31 cellular contexts compared by ENCODE assay signal in the genomic region with DNA sequence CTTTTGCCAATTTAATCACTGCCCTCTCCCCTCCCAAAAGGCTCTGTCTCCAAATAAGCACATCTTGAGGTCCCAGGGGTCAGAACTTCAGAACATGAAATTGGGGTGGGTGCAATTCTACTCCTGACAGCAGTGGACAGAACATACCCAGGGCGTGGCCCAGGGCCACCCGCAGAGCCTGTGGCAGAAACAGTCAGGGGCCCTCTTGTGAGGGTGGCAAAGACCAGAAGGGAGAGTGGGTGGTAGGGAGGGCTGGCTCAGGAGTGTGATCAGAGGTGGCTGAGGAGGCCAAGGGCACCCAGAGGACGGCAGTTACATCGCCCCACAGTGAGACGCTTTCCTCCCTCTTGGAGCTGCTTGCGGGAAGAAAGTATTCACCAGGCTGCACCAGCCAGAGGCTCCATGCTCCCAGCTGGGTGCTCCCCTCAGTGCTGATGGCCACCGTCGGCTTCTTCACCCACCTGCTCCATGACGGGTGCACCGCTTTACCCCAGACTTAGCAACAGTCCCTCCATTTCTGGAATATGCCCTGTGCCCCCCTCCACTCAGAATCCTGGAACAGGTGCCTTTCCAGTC.
"Had no signal": no experiment of that assay in that cellular context is flagged by ENCODE, and none has a peak within 500 bp of the region (broad histone marks: within the 10 kb centered on the region; RNA-seq: fewer than 3 reads in every experiment).

No MANE protein-coding gene starts in this region.

- H3K27ac ChIP-seq: ovary, parathyroid adenoma, psoas muscle, skin epidermis, spleen, suprapubic skin, testis, tibial artery, transverse colon, upper lobe of right lung, uterus had no signal

- H3K9me3 ChIP-seq: ovary, psoas muscle, spleen, suprapubic skin, testis, tibial artery, transverse colon, upper lobe of right lung, uterus had no signal

- H3K4me1 Mint-ChIP-seq: nephron progenitor cell; neural crest cell; stimulated activated naive CD8-positive, alpha-beta T cell treated with anti-CD3 and anti-CD28 coated beads, Interleukin-15, amount 100 ng/mL, for 72 hours had no signal

- H3K9ac ChIP-seq: parathyroid adenoma had no signal

- H3K27ac Mint-ChIP-seq: naive thymus-derived CD8-positive, alpha-beta T cell; natural killer cell treated with Interleukin-12 subunit alpha and Interleukin-12 subunit beta and Interleukin-15 and Interleukin-18, amount 100 ng/mL, for 72 hours; nephron progenitor cell; progenitor cell of endocrine pancreas; stimulated activated memory B cell treated with anti-CD40 and anti-IgM and Interleukin-4, amounts not matched to agents 10 μg/mL and 1 μg/mL and 100 μg/mL, for 72 hours; stimulated activated naive CD8-positive, alpha-beta T cell treated with anti-CD3 and anti-CD28 coated beads, Interleukin-15, amount 100 ng/mL, for 72 hours; type B pancreatic cell had no signal

- H3K79me2 ChIP-seq: parathyroid adenoma had no signal

- H3K9me3 Mint-ChIP-seq: naive thymus-derived CD8-positive, alpha-beta T cell; natural killer cell treated with Interleukin-12 subunit alpha and Interleukin-12 subunit beta and Interleukin-15 and Interleukin-18, amount 100 ng/mL, for 72 hours; nephron progenitor cell; neural crest cell; stimulated activated naive CD8-positive, alpha-beta T cell treated with anti-CD3 and anti-CD28 coated beads, Interleukin-15, amount 100 ng/mL, for 72 hours; type B pancreatic cell had no signal

- H3K4me3 ChIP-seq: ovary, psoas muscle, skin epidermis, smooth muscle cell, spleen, suprapubic skin, testis, tibial artery, transverse colon, upper lobe of right lung, uterus had no signal

- H2AFZ ChIP-seq: parathyroid adenoma had no signal

- DNase-seq: naive thymus-derived CD8-positive, alpha-beta T cell; nephron progenitor cell; occipital lobe; ovary; spleen; stimulated activated CD4-positive, alpha-beta T cell treated with anti-CD3 and anti-CD28 coated beads, Interleukin-12 subunit alpha, Interleukin-12 subunit beta, amount 100 ng/mL, for 4 hours; stimulated activated CD4-positive, alpha-beta T cell treated with anti-CD3 and anti-CD28 coated beads, Interleukin-1b, Interleukin-23, amount 100 ng/mL, for 48 hours; stimulated activated CD4-positive, alpha-beta T cell treated with anti-CD3 and anti-CD28 coated beads, Interleukin-4, amount 100 ng/mL, for 1 hour; stimulated activated CD4-positive, alpha-beta T cell treated with anti-CD3 and anti-CD28 coated beads, Interleukin-4, amount 100 ng/mL, for 4 hours; stimulated activated CD8-positive, alpha-beta memory T cell treated with anti-CD3 and anti-CD28 coated beads, Interleukin-4, amount 100 ng/mL, for 48 hours; stimulated activated naive CD4-positive, alpha-beta T cell; stimulated activated naive CD8-positive, alpha-beta T cell treated with anti-CD3 and anti-CD28 coated beads, Interleukin-15, amount 100 ng/mL, for 72 hours; stimulated activated naive CD8-positive, alpha-beta T cell treated with anti-CD3 and anti-CD28 coated beads, Interleukin-15, Interleukin-2, amounts not matched to agents 100 U/mL and 50 U/mL, for 24 hours; substantia nigra; testis; tibial artery; transverse colon; upper lobe of right lung; uterus had no signal

- H3K4me3 Mint-ChIP-seq: naive thymus-derived CD8-positive, alpha-beta T cell; natural killer cell treated with Interleukin-12 subunit alpha and Interleukin-12 subunit beta and Interleukin-15 and Interleukin-18, amount 100 ng/mL, for 72 hours; nephron progenitor cell; neural crest cell; stimulated activated memory B cell treated with anti-CD40 and anti-IgM and Interleukin-4, amounts not matched to agents 10 μg/mL and 1 μg/mL and 100 μg/mL, for 72 hours; stimulated activated naive CD8-positive, alpha-beta T cell treated with anti-CD3 and anti-CD28 coated beads, Interleukin-15, amount 100 ng/mL, for 72 hours; type B pancreatic cell had no signal

- H3K27me3 Mint-ChIP-seq: stimulated activated naive CD8-positive, alpha-beta T cell treated with anti-CD3 and anti-CD28 coated beads, Interleukin-15, amount 100 ng/mL, for 72 hours had no signal

- H3K27me3 ChIP-seq: ovary, testis, tibial artery, transverse colon, uterus had no signal

- ATAC-seq: naive thymus-derived CD8-positive, alpha-beta T cell; psoas muscle; right cardiac atrium; sciatic nerve; stimulated activated memory B cell treated with anti-CD40 and anti-IgM and Interleukin-4, amounts not matched to agents 10 μg/mL and 1 μg/mL and 100 μg/mL, for 72 hours; stimulated activated naive CD8-positive, alpha-beta T cell treated with anti-CD3 and anti-CD28 coated beads, Interleukin-15, amount 100 ng/mL, for 72 hours; stimulated activated naive CD8-positive, alpha-beta T cell treated with anti-CD3 and anti-CD28 coated beads, Interleukin-15, Interleukin-2, amounts not matched to agents 100 U/mL and 50 U/mL, for 24 hours; upper lobe of right lung had no signal

- H3K36me3 ChIP-seq: ovary, spleen, suprapubic skin, tibial artery, transverse colon, upper lobe of right lung, uterus had no signal

- H3K4me1 ChIP-seq: parathyroid adenoma, psoas muscle, suprapubic skin, testis, tibial artery, transverse colon, upper lobe of right lung, uterus had no signal

- H3K4me2 ChIP-seq: smooth muscle cell had no signal
